20 cellular contexts compared by ENCODE assay signal in the genomic region with DNA sequence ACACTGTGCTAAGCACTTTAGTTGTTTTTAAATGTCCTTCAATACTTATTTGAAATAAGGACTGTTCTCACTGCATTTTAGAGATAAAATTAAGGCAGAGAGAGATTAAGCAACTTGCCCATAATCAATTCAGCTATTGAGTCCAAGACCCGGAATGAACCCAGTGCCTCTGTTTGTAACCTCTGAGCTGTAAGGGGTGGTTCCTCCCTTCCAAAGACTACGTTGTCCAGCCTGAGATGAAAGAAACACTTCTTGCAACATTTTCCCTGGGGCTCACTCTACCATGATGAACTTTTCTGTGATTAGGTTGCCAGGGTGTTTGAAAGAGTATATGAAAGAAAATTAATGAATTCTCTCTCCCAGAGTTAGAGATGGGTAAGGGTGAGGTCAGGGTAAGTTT.
"Had no signal": no experiment of that assay in that cellular context is flagged by ENCODE, and none has a peak within 500 bp of the region (broad histone marks: within the 10 kb centered on the region; RNA-seq: fewer than 3 reads in every experiment).

No MANE protein-coding gene starts in this region.

- ATAC-seq: HepG2 had no signal

- H3K9me3 ChIP-seq: SK-N-SH had no signal

- DNase-seq: IMR-90, Kasumi-1, MM.1S, NCI-H1092 treated with DMSO at 0.1 percent for 48 hours, NCI-H1436, NCI-H187, NCI-H2029, NCI-H2081 treated with DMSO at 0.1 percent for 48 hours, NCI-H2171, NCI-H226, NCI-H446, NCI-H510A, NCI-H524 treated with DMSO at 0.1 percent for 48 hours, NCI-H69, NCI-H774, RPMI8226, SHP77, SK-N-SH had no signal

- H3K27ac ChIP-seq: KMS-11 had no signal
